Comparison of ENCODE assay signal across 8 cellular contexts in genomic region chr6:118649918-118650499, GRCh38. TPM values are rescaled to one million over a fixed set of nuclear protein-coding genes. Genes with fewer than 3 reads are reported as not detected.
DNase-seq lines count a peak whose midpoint lies in the region; ATAC-seq and TF ChIP-seq lines count a peak whose summit lies in the region.

No MANE protein-coding gene starts in this region.

- ATAC-seq in heart right ventricle (no peak), left ventricle myocardium superior (no peak), HG03135 (IDR thresholded peaks at IDR 0.05; ENCODE audit: unreplicated experiment) (no peak)

- no peak for TF ChIP-seq POLR2A in vagina (IDR thresholded peaks at IDR 0.05)

- peaks cover 19% of the 10 kb centered on the region for H3K4me1 Mint-ChIP-seq in mesothelial cell of epicardium

- DNase-seq in heart right ventricle = no peak
- no peak for DNase-seq in left ventricle myocardium superior
- DNase-seq in brain microvascular endothelial cell = no peak
- DNase-seq in mesothelial cell of epicardium (ENCODE audit: low spot score in 2 of 2, unreplicated experiment in 2 of 2) = no peak
- no peak for DNase-seq in vagina (ENCODE audit: extremely low spot score in 2 of 2)
- DNase-seq in NCI-H2227 treated with DMSO at 0.1 percent for 48 hours (lab: John Stamatoyannopoulos, UW) = no peak
- DNase-seq in stimulated activated CD4-positive, alpha-beta T cell treated with anti-CD3 and anti-CD28 coated beads, Interleukin-4, amount 100 ng/mL, for 24 hours = no peak

- no peaks in the 10 kb centered on the region for H3K36me3 ChIP-seq in heart right ventricle
- no peaks in the 10 kb centered on the region for H3K36me3 ChIP-seq in brain microvascular endothelial cell (replicated peaks)
- H3K36me3 ChIP-seq in vagina = no peaks in the 10 kb centered on the region

- peak overlapping the region; percentile 71 to 98 (median 91) for H3K4me3 ChIP-seq in heart right ventricle
- peak overlapping the region; percentile 84 for H3K4me3 ChIP-seq in brain microvascular endothelial cell (ENCODE audit: low read depth, low read length)
- peak overlapping the region; percentile 85 to 99 for H3K4me3 ChIP-seq in vagina

- TF ChIP-seq CTCF in heart right ventricle (IDR thresholded peaks at IDR 0.05) = no peak
- no peak for TF ChIP-seq CTCF in brain microvascular endothelial cell (IDR thresholded peaks at IDR 0.05; ENCODE audit: low read depth, low read length, missing control alignments)
- no peak for TF ChIP-seq CTCF in mesothelial cell of epicardium (IDR thresholded peaks at IDR 0.05; ENCODE audit: unreplicated experiment)
- TF ChIP-seq CTCF in vagina (IDR thresholded peaks at IDR 0.05) = no peak

- peaks cover 0 to 39% (median 25%) of the 10 kb centered on the region in 9 donors for H3K4me1 ChIP-seq in heart right ventricle
- H3K4me1 ChIP-seq in vagina = peaks cover 28% of the 10 kb centered on the region

- no peaks in the 10 kb centered on the region for H3K27me3 ChIP-seq in heart right ventricle
- no peaks in the 10 kb centered on the region for H3K27me3 ChIP-seq in brain microvascular endothelial cell (replicated peaks)
- no peaks in the 10 kb centered on the region for H3K27me3 ChIP-seq in vagina

- 17 to 22% methylated on average over 9 of the region's 9 CpGs for WGBS in heart right ventricle, 2 donors

- H3K27ac Mint-ChIP-seq in mesothelial cell of epicardium = peak overlapping the region; percentile 76

- H3K9me3 Mint-ChIP-seq in mesothelial cell of epicardium = no peaks in the 10 kb centered on the region

- H3K9me3 ChIP-seq in heart right ventricle (no peaks in the 10 kb centered on the region), vagina (no peaks in the 10 kb centered on the region)

- H3K27ac ChIP-seq in heart right ventricle (peak overlapping the region in 9 of 10 donors; percentile 92 to 99 (median 97)), brain microvascular endothelial cell (peak overlapping the region; percentile 82), vagina (peak overlapping the region; percentile 96)

- H3K27me3 Mint-ChIP-seq in mesothelial cell of epicardium (ENCODE audit: low read depth) = no peaks in the 10 kb centered on the region

- intact Hi-C loops in heart right ventricle (cut with DNase I) (loop anchor here in 9 of 10 donors (5.0 to 10.0 kb wide), 4 partner anchors 55 to 127 kb away; no protein-coding TSS in a partner anchor), left ventricle myocardium superior (cut with micrococcal nuclease) (no loop called here), vagina (cut with DNase I) (no loop called here)

- peak overlapping the region; percentile 83 for H3K4me3 Mint-ChIP-seq in mesothelial cell of epicardium

- no peaks in the 10 kb centered on the region for H3K36me3 Mint-ChIP-seq in mesothelial cell of epicardium

- in situ Hi-C loops in brain microvascular endothelial cell (cut with HindIII; ENCODE audit: low pct_ligation_motif_present, low sequenced_read_pairs) = no loop called here

RNA-seq across cellular contexts. Expression of gene CEP85L, which starts 1.4 kb away (rescaled TPM):
- total RNA-seq in heart right ventricle (10 to 100 TPM in 3 of 10 donors, 1 to 10 TPM in 7; 5.4 to 19.2 (median 8.1) TPM), left ventricle myocardium superior (14.5 TPM), mesothelial cell of epicardium (20.6 to 23.5 TPM (median 23.1 TPM) in 3 replicates), vagina (11.8 TPM)
- polyA plus RNA-seq in heart right ventricle = 10 to 100 TPM in 1 of 2 donors, 1 to 10 TPM in 1; 1.0 to 11.0 TPM

Comparison
In these comparisons a context has a peak if more than half of its experiments do, and no peak if none do; other contexts are left out.
1. intact Hi-C loops: an anchor here in heart right ventricle (5.0 to 10.0 kb wide); none called in left ventricle myocardium superior and vagina.